28 cellular contexts compared by ENCODE assay signal in the genomic region with DNA sequence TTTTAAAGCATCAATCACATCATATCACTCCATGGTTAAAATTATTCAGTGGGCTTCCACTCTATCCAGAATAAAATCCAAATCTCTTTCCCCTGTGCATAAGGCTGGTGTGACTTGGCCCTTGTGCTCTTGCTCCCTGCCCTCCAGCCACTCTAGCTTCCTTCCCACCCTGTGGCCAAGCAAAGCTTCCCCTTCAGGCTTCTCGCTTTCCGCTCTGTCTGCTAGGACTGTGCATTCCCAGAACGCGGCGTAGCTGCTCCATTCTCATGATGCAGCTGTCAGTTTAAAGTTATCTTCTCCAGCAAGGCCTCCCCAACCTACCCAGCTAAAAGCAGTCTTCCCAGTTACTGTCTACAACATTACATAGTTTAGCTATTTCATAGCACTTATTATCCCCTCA. TPM values are rescaled to one million over a fixed set of nuclear protein-coding genes. Genes with fewer than 3 reads are reported as not detected.
"Had no signal": no experiment of that assay in that cellular context is flagged by ENCODE, and none has a peak within 500 bp of the region (broad histone marks: within the 10 kb centered on the region; RNA-seq: fewer than 3 reads in every experiment).

No MANE protein-coding gene starts in this region.

- H3K9ac ChIP-seq: neural progenitor cell had no signal

- H3K4me3 ChIP-seq: coronary artery, esophagus squamous epithelium, heart right ventricle, left lung, neural progenitor cell, prostate gland, right atrium auricular region, sigmoid colon, testis, tibial nerve, upper lobe of left lung had no signal

- H3K27ac ChIP-seq: coronary artery, heart right ventricle, left lung, neural progenitor cell, prostate gland, right atrium auricular region, sigmoid colon, testis, tibial nerve had no signal

- H3K4me2 ChIP-seq: neural progenitor cell had no signal

- H3K4me1 ChIP-seq: prostate gland, sigmoid colon had no signal

- H3K9me3 ChIP-seq: esophagus squamous epithelium, heart right ventricle, left lung, prostate gland, right atrium auricular region, sigmoid colon, testis, tibial nerve, upper lobe of left lung had no signal

- H3K27me3 ChIP-seq: neural progenitor cell, right atrium auricular region, testis, tibial nerve, upper lobe of left lung had no signal

- DNase-seq: dermis blood vessel endothelial cell; effector memory CD4-positive, alpha-beta T cell; erythroblast; esophagus squamous epithelium; foreskin melanocyte; glutamatergic neuron; heart right ventricle; hippocampal formation; left cardiac atrium; left lung; midbrain; naive thymus-derived CD4-positive, alpha-beta T cell; sigmoid colon; stimulated activated CD4-positive, alpha-beta T cell treated with anti-CD3 and anti-CD28 coated beads, Interleukin-4, amount 100 ng/mL, for 4 hours; stimulated activated naive CD8-positive, alpha-beta T cell treated with anti-CD3 and anti-CD28 coated beads, Interleukin-15, Interleukin-2, amounts not matched to agents 100 U/mL and 50 U/mL, for 24 hours; testis; upper lobe of left lung had no signal

- H3K36me3 ChIP-seq: esophagus squamous epithelium, heart right ventricle, left lung, neural progenitor cell, prostate gland, right atrium auricular region, sigmoid colon, tibial nerve, upper lobe of left lung had no signal

RNA-seq across cellular contexts. Expression of gene KCNK16, which starts 19.4 kb away (rescaled TPM):
- total RNA-seq: dermis blood vessel endothelial cell; esophagus squamous epithelium; heart right ventricle; kidney epithelial cell; left cardiac atrium; left lung; lower leg skin; lung microvascular endothelial cell; mucosa of gallbladder; naive thymus-derived CD4-positive, alpha-beta T cell; osteocyte; prostate gland; right atrium auricular region; sigmoid colon; skeletal muscle tissue; testis; tibial nerve; upper lobe of left lung had no signal
- polyA plus RNA-seq: heart right ventricle; naive thymus-derived CD4-positive, alpha-beta T cell; sigmoid colon had no signal

RNA-seq across cellular contexts. Expression of gene KCNK17, which starts 27.7 kb away (rescaled TPM):
- total RNA-seq: dermis blood vessel endothelial cell, kidney epithelial cell, lung microvascular endothelial cell, osteocyte had no signal
- polyA plus RNA-seq: naive thymus-derived CD4-positive, alpha-beta T cell had no signal
